16 cellular contexts compared by ENCODE assay signal in the genomic region with DNA sequence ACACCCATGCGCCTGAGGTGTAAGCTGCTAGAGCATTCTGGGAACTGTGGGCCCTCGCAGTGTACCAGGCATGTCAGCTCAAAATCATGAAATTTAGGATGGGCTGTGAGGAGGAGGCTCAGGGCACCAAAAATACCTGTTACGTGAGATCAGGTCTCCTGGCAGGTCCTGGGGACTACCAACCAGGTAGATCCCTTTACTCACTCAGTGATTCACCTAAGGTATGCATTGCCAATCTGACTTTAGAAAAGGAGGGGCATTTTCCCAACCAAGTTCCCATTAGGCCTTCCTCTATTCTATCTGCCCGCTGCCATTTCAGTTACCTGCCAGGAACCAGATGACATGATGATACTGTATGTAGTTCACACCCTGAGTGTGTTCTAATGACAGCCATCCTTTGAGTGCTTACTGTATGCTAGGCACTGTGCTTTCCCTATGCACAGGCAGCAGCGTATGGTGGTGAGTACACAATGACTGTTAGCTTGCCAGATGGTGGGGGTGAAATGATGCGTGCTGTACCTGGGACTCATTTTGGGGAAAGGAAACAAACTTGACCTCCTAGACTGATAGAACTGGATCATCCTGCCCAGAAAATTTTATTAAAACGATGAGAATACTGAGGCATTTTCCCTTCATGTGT.
DNase-seq lines count a peak whose midpoint lies in the region; ATAC-seq, FAIRE-seq and TF ChIP-seq lines count a peak whose summit lies in the region.
"Had no signal": no experiment of that assay in that cellular context is flagged by ENCODE, and none has a peak within 500 bp of the region (broad histone marks: within the 10 kb centered on the region; RNA-seq: fewer than 3 reads in every experiment).

No MANE protein-coding gene starts in this region.

- H3K4me1 ChIP-seq in H1 (replicated peaks in 1 of 4; ENCODE audit: control insufficient read depth in 3 of 4, insufficient read depth in 4 of 4, low read length in 3 of 4), result peaks cover 0 to 10% (median 3%) of the 10 kb centered on the region in 4 experiments; a peak in 4 of 7 replicates
- peaks cover 23% of the 10 kb centered on the region for H3K4me1 ChIP-seq in keratinocyte (ENCODE audit: control insufficient read depth, extremely low read depth, insufficient read depth, low read length)
- no peaks in the 10 kb centered on the region for H3K4me1 ChIP-seq in trophoblast cell (ENCODE audit: control insufficient read depth in 1 of 2, insufficient read depth in 2 of 2, low read length in 2 of 2)
- H3K4me1 ChIP-seq in sigmoid colon, result no peaks in the 10 kb centered on the region

- H2AFZ ChIP-seq in H1 (ENCODE audit: low read length), result no peak overlapping the region
- H2AFZ ChIP-seq in keratinocyte (ENCODE audit: control insufficient read depth, low read length), result peak overlapping the region; percentile 74
- no peak overlapping the region for H2AFZ ChIP-seq in trophoblast cell (ENCODE audit: insufficient read depth, low read length, poor library complexity)

- H4K8ac ChIP-seq in H1 (ENCODE audit: extremely low read depth, insufficient read depth, low read length) (no peak overlapping the region), trophoblast cell (ENCODE audit: low read depth, low read length) (no peak overlapping the region)

- no peaks in the 10 kb centered on the region; a peak in 1 of 8 replicates for H3K36me3 ChIP-seq in H1 (ENCODE audit: control insufficient read depth in 2 of 4, insufficient read depth in 4 of 4, low read length in 3 of 4)
- H3K36me3 ChIP-seq in keratinocyte (ENCODE audit: control insufficient read depth in 2 of 2, extremely low read depth in 1 of 2, insufficient read depth in 2 of 2, low read length in 2 of 2), result no peaks in the 10 kb centered on the region
- H3K36me3 ChIP-seq in trophoblast cell (ENCODE audit: control insufficient read depth in 1 of 2, insufficient read depth in 2 of 2, low read length in 2 of 2), result no peaks in the 10 kb centered on the region
- no peaks in the 10 kb centered on the region for H3K36me3 ChIP-seq in sigmoid colon

- no peak overlapping the region for H3K23ac ChIP-seq in H1 (ENCODE audit: insufficient read length)
- H3K23ac ChIP-seq in trophoblast cell (ENCODE audit: low read length), result no peak overlapping the region

- FAIRE-seq in H1 (lab: Jason Lieb, UNC) (no peak), keratinocyte (lab: Jason Lieb, UNC) (peak; percentile 98)
- FAIRE-seq: A204.1, GM12878, GM18507 had no signal

- WGBS in H1 (ENCODE audit: extremely low coverage in 1 of 2, insufficient coverage in 1 of 2, insufficient read length in 1 of 2, insufficient replicate concordance in 2 of 2, low coverage in 1 of 2, low lambda C conversion rate in 2 of 2, missing lambda C conversion rate in 1 of 2), 2 experiments, result 87% methylated on average over 7 of the region's 7 CpGs; no CpG with 5 or more reads in 1 of the 2 experiments
- WGBS in trophoblast cell (ENCODE audit: extremely low coverage, insufficient coverage, insufficient read length), result no CpG with 5 or more reads among the region's 7 CpGs
- 76 to 84% methylated on average over 7 of the region's 7 CpGs for WGBS in sigmoid colon, 2 donors

- no peak overlapping the region for H2BK15ac ChIP-seq in H1 (ENCODE audit: low read length)

- no peak overlapping the region for H3K56ac ChIP-seq in H1 (replicated peaks; ENCODE audit: insufficient read length, low read depth, low read length)

- H3K79me2 ChIP-seq in H1 (ENCODE audit: control insufficient read depth in 1 of 2, insufficient read depth in 2 of 2, low read length in 2 of 2), result no peaks in the 10 kb centered on the region
- no peaks in the 10 kb centered on the region for H3K79me2 ChIP-seq in keratinocyte (ENCODE audit: control insufficient read depth, insufficient read depth, low read length)
- no peaks in the 10 kb centered on the region for H3K79me2 ChIP-seq in trophoblast cell (ENCODE audit: control insufficient read depth, insufficient read depth, low read length, poor library complexity)

- no peak overlapping the region for H3K18ac ChIP-seq in H1 (ENCODE audit: extremely low read depth, low read length)
- no peak overlapping the region for H3K18ac ChIP-seq in trophoblast cell (ENCODE audit: low read length)

- H3K23me2 ChIP-seq in H1 (ENCODE audit: low read depth, low read length), result no peaks in the 10 kb centered on the region

- H2BK5ac ChIP-seq in H1 (ENCODE audit: low read depth, low read length) (no peak overlapping the region), trophoblast cell (ENCODE audit: low read depth, low read length, poor library complexity) (no peak overlapping the region)

- TF ChIP-seq RAD21 in H1 (IDR thresholded peaks at IDR 0.05 in 1 of 2, conservative IDR thresholded peaks at IDR 0.05 in 1 of 2; ENCODE audit: low read depth in 2 of 2, low read length in 2 of 2), result no peak

- H4K5ac ChIP-seq in H1 (ENCODE audit: insufficient read length, low read depth, low read length), result no peak overlapping the region

- H2BK12ac ChIP-seq in H1 (ENCODE audit: low read depth, low read length), result no peak overlapping the region
- no peak overlapping the region for H2BK12ac ChIP-seq in trophoblast cell (ENCODE audit: low read length)

- no peak overlapping the region for H2BK20ac ChIP-seq in H1 (ENCODE audit: low read length)

- H4K91ac ChIP-seq in H1 (replicated peaks; ENCODE audit: insufficient read length, low read length), result no peak overlapping the region
- no peak overlapping the region for H4K91ac ChIP-seq in trophoblast cell (ENCODE audit: low read depth, low read length)

- DNase-seq in RWPE1 (ENCODE audit: low spot score) (peak; percentile 63), H1 (ENCODE audit: low read depth in 1 of 2, low spot score in 2 of 2) (no peak), keratinocyte (ENCODE audit: low read depth, low spot score) (peak; percentile 64), trophoblast cell (no peak), sigmoid colon (no peak)
- DNase-seq: C1 segment of cervical spinal cord; Calu3; CD4-positive, alpha-beta T cell; DMS 273 treated with DMSO at 0.1 percent for 48 hours; HCEC 1CT; HFFc6 had no signal

- H3K9me3 ChIP-seq in H1 (ENCODE audit: insufficient read depth in 2 of 2, low read depth in 1 of 2, low read length in 1 of 2) (no peaks in the 10 kb centered on the region), keratinocyte (ENCODE audit: control insufficient read depth, low read depth, low read length) (no peaks in the 10 kb centered on the region), trophoblast cell (ENCODE audit: insufficient read depth, low read depth, low read length) (no peaks in the 10 kb centered on the region), sigmoid colon (peaks cover 0 to 4% (median 0%) of the 10 kb centered on the region in 4 donors)

- no peaks in the 10 kb centered on the region for H3K27me3 ChIP-seq in H1 (replicated peaks in 1 of 4; ENCODE audit: control insufficient read depth in 3 of 4, extremely low read depth in 1 of 4, insufficient read depth in 3 of 4, low read length in 3 of 4)
- H3K27me3 ChIP-seq in keratinocyte (ENCODE audit: control insufficient read depth, extremely low read depth, insufficient read depth, low read length), result no peaks in the 10 kb centered on the region
- no peaks in the 10 kb centered on the region for H3K27me3 ChIP-seq in trophoblast cell (ENCODE audit: insufficient read depth, low read length)
- no peaks in the 10 kb centered on the region for H3K27me3 ChIP-seq in sigmoid colon

- POLR2A ChIA-PET in RWPE1 (lab: Yijun Ruan, JAX; ENCODE audit: low non-redundant PET) (no interaction called here), H1 (lab: Charles Lee; ENCODE audit: partially characterized antibody) (interaction anchor here (0.5 to 0.8 kb wide), 2 partner anchors 9 to 20 kb away, joined by 3 to 4 read pairs; no protein-coding TSS in a partner anchor)

- TF ChIP-seq EP300 in H1 (IDR thresholded peaks at IDR 0.05; ENCODE audit: borderline replicate concordance in 1 of 2, low read depth in 2 of 2, low read length in 2 of 2) (no peak), sigmoid colon (IDR thresholded peaks at IDR 0.05) (no peak)

- H3K14ac ChIP-seq in H1 (ENCODE audit: insufficient read length) (peak overlapping the region; percentile 38), trophoblast cell (ENCODE audit: low read length) (no peak overlapping the region)

- no peak overlapping the region for H3K9ac ChIP-seq in H1 (replicated peaks in 1 of 4; ENCODE audit: extremely low read depth in 1 of 4, low read depth in 3 of 4, low read length in 3 of 4)
- no peak overlapping the region for H3K9ac ChIP-seq in keratinocyte (ENCODE audit: control insufficient read depth, extremely low read depth, insufficient read depth, low read length)
- no peak overlapping the region for H3K9ac ChIP-seq in trophoblast cell (ENCODE audit: low read length)

- no peak overlapping the region for H4K12ac ChIP-seq in trophoblast cell (ENCODE audit: low read depth, low read length)

- H3K27ac ChIP-seq in RWPE1 (no peak overlapping the region), H1 (ENCODE audit: low read depth, low read length) (no peak overlapping the region), keratinocyte (ENCODE audit: control insufficient read depth, insufficient read depth, low read length) (peak overlapping the region; percentile 28), trophoblast cell (ENCODE audit: low read depth, low read length) (no peak overlapping the region), sigmoid colon (no peak overlapping the region)

- dilution Hi-C loops in keratinocyte (cut with MboI; ENCODE audit: extremely low pct_ligation_motif_present, low sequenced_read_pairs), result loop anchor here (25.0 kb wide), 1 partner anchor 172 kb away; no protein-coding TSS in a partner anchor

- no peak overlapping the region for H2BK120ac ChIP-seq in H1 (replicated peaks; ENCODE audit: low read depth, low read length)
- H2BK120ac ChIP-seq in trophoblast cell (ENCODE audit: insufficient read depth, low read length, poor library complexity), result no peak overlapping the region

- H2AK5ac ChIP-seq in H1 (ENCODE audit: low read depth, low read length), result no peak overlapping the region
- no peak overlapping the region for H2AK5ac ChIP-seq in trophoblast cell (ENCODE audit: low read length)

- H3K4me3 ChIP-seq in H1 (ENCODE audit: extremely low read depth in 1 of 4, insufficient read depth in 2 of 4, low read depth in 3 of 4, low read length in 4 of 4), result no peak overlapping the region
- no peak overlapping the region for H3K4me3 ChIP-seq in keratinocyte (ENCODE audit: control insufficient read depth in 2 of 3, extremely low read depth in 1 of 3, insufficient read depth in 2 of 3, low read depth in 1 of 3, low read length in 3 of 3)
- peak overlapping the region; percentile 43 for H3K4me3 ChIP-seq in trophoblast cell (ENCODE audit: low read depth, low read length)
- no peak overlapping the region for H3K4me3 ChIP-seq in sigmoid colon
- H3K4me3 ChIP-seq: GM12878 had no signal

- ATAC-seq in GM18861 (IDR thresholded peaks at IDR 0.05; ENCODE audit: unreplicated experiment) (no peak), GM19035 (IDR thresholded peaks at IDR 0.05; ENCODE audit: unreplicated experiment) (no peak)
- ATAC-seq: GM12878 had no signal

- H3K4ac ChIP-seq in H1 (replicated peaks; ENCODE audit: insufficient read length, low read depth, low read length) (no peak overlapping the region), trophoblast cell (ENCODE audit: low read depth, low read length) (no peak overlapping the region)

- no peak for TF ChIP-seq CTCF in RWPE1 (conservative IDR thresholded peaks at IDR 0.05; ENCODE audit: low read depth)
- TF ChIP-seq CTCF in H1 (IDR thresholded peaks at IDR 0.05; ENCODE audit: control extremely low read depth in 1 of 3, insufficient read depth in 1 of 3, low read depth in 1 of 3, low read length in 3 of 3), result no peak
- TF ChIP-seq CTCF in keratinocyte (optimal IDR thresholded peaks at IDR 0.05 in 1 of 3, IDR thresholded peaks at IDR 0.05 in 1 of 3, conservative IDR thresholded peaks at IDR 0.05 in 1 of 3; ENCODE audit: extremely low read depth in 1 of 3, insufficient read depth in 2 of 3, low read length in 3 of 3), result no peak
- TF ChIP-seq CTCF in sigmoid colon (IDR thresholded peaks at IDR 0.05), result no peak

- CTCF ChIA-PET in RWPE1 (lab: Yijun Ruan, JAX), result interaction anchor here (0.6 to 1.0 kb wide), 2 partner anchors 8 to 9 kb away, joined by 4 to 6 read pairs; no protein-coding TSS in a partner anchor
- CTCF ChIA-PET in H1 (lab: Charles Lee; ENCODE audit: partially characterized antibody), result interaction anchor here (1.0 to 2.4 kb wide), 5 partner anchors 9 to 164 kb away, joined by 3 to 15 read pairs (median 5); no protein-coding TSS in a partner anchor

- H3K79me1 ChIP-seq in H1 (ENCODE audit: low read depth, low read length) (no peaks in the 10 kb centered on the region), trophoblast cell (ENCODE audit: low read length) (no peaks in the 10 kb centered on the region)

- no peak for TF ChIP-seq POLR2A in H1 (IDR thresholded peaks at IDR 0.05; ENCODE audit: control extremely low read depth in 1 of 2, low read depth in 2 of 2, low read length in 2 of 2)
- TF ChIP-seq POLR2A in sigmoid colon (IDR thresholded peaks at IDR 0.05), result no peak

- H4K20me1 ChIP-seq in H1 (replicated peaks in 1 of 2; ENCODE audit: control insufficient read depth in 1 of 2, insufficient read depth in 2 of 2, low read length in 2 of 2) (no peaks in the 10 kb centered on the region), keratinocyte (ENCODE audit: control insufficient read depth, extremely low read depth, insufficient read depth, low read length) (no peaks in the 10 kb centered on the region)

- H3K4me2 ChIP-seq in H1 (ENCODE audit: insufficient read depth in 1 of 2, low read depth in 2 of 2, low read length in 2 of 2) (no peak overlapping the region), keratinocyte (ENCODE audit: control insufficient read depth, extremely low read depth, insufficient read depth, low read depth, low read length) (peak overlapping the region; percentile 3), trophoblast cell (ENCODE audit: low read length) (no peak overlapping the region)

- intact Hi-C loops in sigmoid colon (cut with DNase I), result no loop called here

- no peaks in the 10 kb centered on the region for H3K9me1 ChIP-seq in keratinocyte (ENCODE audit: control insufficient read depth, extremely low read depth, insufficient read depth, low read length)

Comparison
In these comparisons a context has a peak if more than half of its experiments do, and no peak if none do; other contexts are left out.
1. DNase-seq: peak in RWPE1 (single experiment) and keratinocyte (single experiment); none in H1 (0 of 2), trophoblast cell (0 of 2) and sigmoid colon (single experiment).